In genomic region chr12:16389594-16389993, GRCh38 we compare ENCODE assay signal across 14 cellular contexts. TPM values are rescaled to one million over a fixed set of nuclear protein-coding genes. Genes with fewer than 3 reads are reported as not detected.
DNase-seq lines count a peak whose midpoint lies in the region; ATAC-seq and TF ChIP-seq lines count a peak whose summit lies in the region.
"Had no signal": no experiment of that assay in that cellular context is flagged by ENCODE, and none has a peak within 500 bp of the region (broad histone marks: within the 10 kb centered on the region; RNA-seq: fewer than 3 reads in every experiment).

No MANE protein-coding gene starts in this region.

- no peak overlapping the region for H3K27ac Mint-ChIP-seq in activated T-cell treated with anti-CD3 and anti-CD28 coated beads, Interleukin-2, amount 50 U/mL, for 72 hours

- H3K4me3 Mint-ChIP-seq in activated T-cell treated with anti-CD3 and anti-CD28 coated beads, Interleukin-2, amount 50 U/mL, for 72 hours: no peak overlapping the region

- TF ChIP-seq CTCF in AG09309 (IDR thresholded peaks at IDR 0.05; ENCODE audit: control insufficient read depth, insufficient read depth, low read depth, low read length, missing control alignments) (no peak), GM13976 (IDR thresholded peaks at IDR 0.05; ENCODE audit: borderline replicate concordance, control extremely low read depth, extremely low read depth, insufficient read depth, missing control alignments) (no peak)

- peaks cover 5 to 10% of the 10 kb centered on the region in 2 donors for H3K9me3 Mint-ChIP-seq in activated T-cell treated with anti-CD3 and anti-CD28 coated beads, Interleukin-2, amount 50 U/mL, for 72 hours

- peak; percentile 25 for DNase-seq in AG09309 (ENCODE audit: low read depth)
- peak; percentile 45 for DNase-seq in HS-27A (ENCODE audit: low read depth)
- peak; percentile 76 for DNase-seq in SW480 (ENCODE audit: low spot score)
- DNase-seq in kidney glomerular epithelial cell (lab: John Stamatoyannopoulos, UW): peak; percentile 22
- no peak for DNase-seq in ecto neural progenitor cell (ENCODE audit: low spot score)
- DNase-seq in NCI-H2171 (lab: John Stamatoyannopoulos, UW): no peak
- no peak for DNase-seq in activated T-cell treated with anti-CD3 and anti-CD28 coated beads, Interleukin-2, amount 50 U/mL, for 72 hours
- no peak for DNase-seq in GM13976 (ENCODE audit: low spot score)
- DNase-seq: NCI-H1436; nucleus accumbens; stimulated activated CD4-positive, alpha-beta T cell treated with anti-CD3 and anti-CD28 coated beads, Interleukin-2, amount 100 ng/mL, for 48 hours had no signal

- H3K36me3 Mint-ChIP-seq in activated T-cell treated with anti-CD3 and anti-CD28 coated beads, Interleukin-2, amount 50 U/mL, for 72 hours (ENCODE audit: insufficient read depth in 2 of 2): no peaks in the 10 kb centered on the region
- H3K36me3 Mint-ChIP-seq: brain had no signal

- in situ Hi-C loops in GM13976 (cut with MboI; ENCODE audit: low sequenced_read_pairs, unreplicated experiment): no loop called here

- H3K27me3 Mint-ChIP-seq in activated T-cell treated with anti-CD3 and anti-CD28 coated beads, Interleukin-2, amount 50 U/mL, for 72 hours (ENCODE audit: low read depth): no peaks in the 10 kb centered on the region

- no peaks in the 10 kb centered on the region for H3K4me1 Mint-ChIP-seq in activated T-cell treated with anti-CD3 and anti-CD28 coated beads, Interleukin-2, amount 50 U/mL, for 72 hours (ENCODE audit: low read depth)

- no peak for ATAC-seq in activated T-cell treated with anti-CD3 and anti-CD28 coated beads, Interleukin-2, amount 50 U/mL, for 72 hours (replicated peaks in 1 of 2)
- ATAC-seq: GM12878 had no signal

- no peak overlapping the region for H3K4me3 ChIP-seq in AG09309 (ENCODE audit: control insufficient read depth, low read depth, low read length)
- H3K4me3 ChIP-seq: esophagus muscularis mucosa, GM12878 had no signal

RNA-seq across cellular contexts. Expression of gene MGST1, which starts 42.1 kb away (rescaled TPM):
- not detected for total RNA-seq in activated T-cell treated with anti-CD3 and anti-CD28 coated beads, Interleukin-2, amount 50 U/mL, for 72 hours

Comparison
In these comparisons a context has a peak if more than half of its experiments do, and no peak if none do; other contexts are left out.
1. DNase-seq: peak in AG09309 (single experiment), HS-27A (single experiment), SW480 (single experiment) and kidney glomerular epithelial cell (single experiment); none in ecto neural progenitor cell (single experiment), NCI-H2171 (single experiment), activated T-cell treated with anti-CD3 and anti-CD28 coated beads, Interleukin-2, amount 50 U/mL, for 72 hours (0 of 2) and GM13976 (single experiment).